9 cellular contexts compared by ENCODE assay signal in genomic region chr2:73827660-73828388, GRCh38. TPM values are rescaled to one million over a fixed set of nuclear protein-coding genes. Genes with fewer than 3 reads are reported as not detected.
DNase-seq lines count a peak whose midpoint lies in the region; ATAC-seq and TF ChIP-seq lines count a peak whose summit lies in the region.
"Had no signal": no experiment of that assay in that cellular context is flagged by ENCODE, and none has a peak within 500 bp of the region (broad histone marks: within the 10 kb centered on the region; RNA-seq: fewer than 3 reads in every experiment).

No MANE protein-coding gene starts in this region.

- H3K27me3 ChIP-seq in GM23338 (ENCODE audit: insufficient read depth) (no peaks in the 10 kb centered on the region), ascending aorta (no peaks in the 10 kb centered on the region)

- no peaks in the 10 kb centered on the region for H3K9me2 ChIP-seq in GM23338 (ENCODE audit: insufficient read depth)

- H3K9me3 Mint-ChIP-seq in GM23338 (no peaks in the 10 kb centered on the region), natural killer cell (no peaks in the 10 kb centered on the region), chondrocyte (ENCODE audit: low read depth) (peaks cover 4% of the 10 kb centered on the region)

- H3K27me3 Mint-ChIP-seq in GM23338 (ENCODE audit: insufficient read depth, low read depth, poor library complexity) (peaks cover 6% of the 10 kb centered on the region), natural killer cell (ENCODE audit: low read depth in 2 of 2) (no peaks in the 10 kb centered on the region), chondrocyte (ENCODE audit: low read depth) (no peaks in the 10 kb centered on the region)

- intact Hi-C loops in ascending aorta (cut with DNase I) (loop anchor here (1.0 to 5.0 kb wide), 9 partner anchors 67 to 629 kb away; partner anchors contain the start of genes DGUOK, INO80B, MOB1A and MTHFD2), natural killer cell (cut with micrococcal nuclease) (loop anchor here (1.0 kb wide), 1 partner anchor 98 kb away; the partner anchor contains the start of gene DGUOK)

- peaks cover 4% of the 10 kb centered on the region; the same call in 1 of the 2 replicates for H4K20me1 ChIP-seq in GM23338 (replicated peaks; ENCODE audit: insufficient read depth)

- peaks cover 8% of the 10 kb centered on the region; the same call in 1 of the 2 replicates for H3K36me3 ChIP-seq in GM23338 (ENCODE audit: insufficient read depth)
- H3K36me3 ChIP-seq in ascending aorta = peaks cover 0 to 5% of the 10 kb centered on the region in 2 donors

- peak overlapping the region; percentile 86; the same call in 2 of the 3 replicates for H3K4me3 Mint-ChIP-seq in GM23338
- peak overlapping the region; percentile 97 for H3K4me3 Mint-ChIP-seq in natural killer cell
- H3K4me3 Mint-ChIP-seq in chondrocyte (ENCODE audit: unreplicated experiment) = no peak overlapping the region

- peaks cover 18% of the 10 kb centered on the region for H3K4me1 ChIP-seq in GM23338 (ENCODE audit: insufficient read depth)
- peaks cover 3 to 10% of the 10 kb centered on the region in 2 donors for H3K4me1 ChIP-seq in ascending aorta

- DNase-seq in GM23338 (ENCODE audit: low spot score) (no peak), ascending aorta (ENCODE audit: low spot score in 2 of 2) (no peak), natural killer cell (no peak), chondrocyte (ENCODE audit: low spot score) (no peak), GDM1 (lab: John Stamatoyannopoulos, UW) (no peak)
- DNase-seq in stimulated activated CD4-positive, alpha-beta T cell treated with anti-CD3 and anti-CD28 coated beads, Interleukin-4, amount 100 ng/mL, for 1 hour = no peak

- peaks cover 29% of the 10 kb centered on the region for H3K79me2 ChIP-seq in GM23338 (replicated peaks; ENCODE audit: insufficient read depth)

- no peaks in the 10 kb centered on the region for H3F3A ChIP-seq in GM23338 (replicated peaks; ENCODE audit: low read depth)

- TF ChIP-seq CTCF in 22Rv1 (IDR thresholded peaks at IDR 0.05) = no peak
- TF ChIP-seq CTCF in GM23338 (conservative IDR thresholded peaks at IDR 0.05; ENCODE audit: low read depth in 2 of 2) = no peak
- no peak for TF ChIP-seq CTCF in ascending aorta (IDR thresholded peaks at IDR 0.05)
- TF ChIP-seq CTCF in natural killer cell (IDR thresholded peaks at IDR 0.05) = no peak
- TF ChIP-seq CTCF in chondrocyte (IDR thresholded peaks at IDR 0.05) = no peak

- H3K4me3 ChIP-seq in GM23338 = peak overlapping the region; percentile 70
- peak overlapping the region; percentile 81 to 91 for H3K4me3 ChIP-seq in ascending aorta

- H3K36me3 Mint-ChIP-seq in GM23338 (ENCODE audit: low read depth) (peaks cover 19% of the 10 kb centered on the region), natural killer cell (peaks cover 5% of the 10 kb centered on the region), chondrocyte (ENCODE audit: low read depth) (peaks cover 5% of the 10 kb centered on the region)

- H3K4me1 Mint-ChIP-seq in GM23338 (peaks cover 36% of the 10 kb centered on the region), natural killer cell (peaks cover 42% of the 10 kb centered on the region in 2 donors), chondrocyte (ENCODE audit: low read depth) (peaks cover 38% of the 10 kb centered on the region)

- no peak overlapping the region for H3K27ac Mint-ChIP-seq in GM23338
- H3K27ac Mint-ChIP-seq in natural killer cell = peak overlapping the region; percentile 97 to 98
- no peak overlapping the region for H3K27ac Mint-ChIP-seq in chondrocyte (ENCODE audit: unreplicated experiment)

- H2AFZ ChIP-seq in GM23338 = peak overlapping the region; percentile 92; the same call in 1 of the 2 replicates

- H3K27ac ChIP-seq in 22Rv1 = peak overlapping the region; percentile 73
- no peak overlapping the region for H3K27ac ChIP-seq in GM23338 (ENCODE audit: low read depth)
- H3K27ac ChIP-seq in ascending aorta = peak overlapping the region in 1 of 2 donors; percentile 98

- peak overlapping the region; percentile 65 for H3K4me2 ChIP-seq in GM23338

- ATAC-seq in GM23338 (no peak), natural killer cell (no peak)
- ATAC-seq in activated CD4-positive, CD25-positive, alpha-beta regulatory T cell treated with anti-CD3 and anti-CD28 coated beads, Interleukin-2, amount 50 U/mL, for 24 hours = no peak

- H3K9me3 ChIP-seq in ascending aorta = no peaks in the 10 kb centered on the region

TF ChIP-seq in GM23338, 12 proteins besides CTCF, POLR2A, EP300 and RAD21 (continues in another document):
- no peak for TF ChIP-seq ETS1 (IDR thresholded peaks at IDR 0.05)
- no peak for TF ChIP-seq CREB1 (CRISPR knock-in tag; IDR thresholded peaks at IDR 0.05; ENCODE audit: low read depth)
- TF ChIP-seq STAT1 (IDR thresholded peaks at IDR 0.05; ENCODE audit: unreplicated experiment) = no peak
- TF ChIP-seq ZNF331 (CRISPR knock-in tag; IDR thresholded peaks at IDR 0.05; ENCODE audit: low read depth) = no peak
- no peak for TF ChIP-seq JUNB (IDR thresholded peaks at IDR 0.05; ENCODE audit: unreplicated experiment)
- no peak for TF ChIP-seq EZH2phosphoT487 (IDR thresholded peaks at IDR 0.05; ENCODE audit: unreplicated experiment)
- TF ChIP-seq NANOG (IDR thresholded peaks at IDR 0.05; ENCODE audit: borderline replicate concordance) = no peak

RNA-seq across cellular contexts. Expression of gene STAMBP, which starts 0.9 kb away (rescaled TPM):
- 33.9 and 40.4 TPM in 2 replicates for total RNA-seq in GM23338 (2014; rRNA removed; shearing (Covaris generic))
- polyA plus RNA-seq in GM23338 (2016; fragmentation: Nextera tagmentation; extraction: Ambion mirVana) = 89.7 and 106 TPM in 2 replicates
- 36.4 TPM for total RNA-seq in ascending aorta
- 10 to 100 TPM; 23.8 to 27.3 (median 25.3) TPM for total RNA-seq in natural killer cell
- 29.3 to 32.6 TPM (median 32.1 TPM) in 3 replicates for total RNA-seq in chondrocyte

RNA-seq across cellular contexts. Expression of gene C2orf78, which starts 43.8 kb away (rescaled TPM):
- total RNA-seq in GM23338 (2014; rRNA removed; shearing (Covaris generic)) = 0.14 TPM in 1 of 2 replicates, not detected in the other
- polyA plus RNA-seq in GM23338 (2016; fragmentation: Nextera tagmentation; extraction: Ambion mirVana) = 0.14 and 0.18 TPM in 2 replicates
- total RNA-seq in ascending aorta (not detected), natural killer cell (not detected), chondrocyte (not detected in 3 replicates)
- total RNA-seq: glomerular endothelial cell had no signal

RNA-seq across cellular contexts. Expression of gene DUSP11, which starts 47.9 kb away (rescaled TPM):
- 19.1 and 23.3 TPM in 2 replicates for total RNA-seq in GM23338 (2014; rRNA removed; shearing (Covaris generic))
- 21.0 TPM in 2 replicates for polyA plus RNA-seq in GM23338 (2016; fragmentation: Nextera tagmentation; extraction: Ambion mirVana)
- 24.6 TPM for total RNA-seq in ascending aorta
- 10 to 100 TPM; 45.7 to 50.2 (median 46.6) TPM for total RNA-seq in natural killer cell
- total RNA-seq in chondrocyte = 21.5 to 30.2 TPM (median 22.9 TPM) in 3 replicates

Comparison
In these comparisons a context has a peak if more than half of its experiments do, and no peak if none do; other contexts are left out.
1. H3K27ac Mint-ChIP-seq: peak in natural killer cell (2 of 2); none in GM23338 (single experiment) and chondrocyte (single experiment).